In the genomic region with DNA sequence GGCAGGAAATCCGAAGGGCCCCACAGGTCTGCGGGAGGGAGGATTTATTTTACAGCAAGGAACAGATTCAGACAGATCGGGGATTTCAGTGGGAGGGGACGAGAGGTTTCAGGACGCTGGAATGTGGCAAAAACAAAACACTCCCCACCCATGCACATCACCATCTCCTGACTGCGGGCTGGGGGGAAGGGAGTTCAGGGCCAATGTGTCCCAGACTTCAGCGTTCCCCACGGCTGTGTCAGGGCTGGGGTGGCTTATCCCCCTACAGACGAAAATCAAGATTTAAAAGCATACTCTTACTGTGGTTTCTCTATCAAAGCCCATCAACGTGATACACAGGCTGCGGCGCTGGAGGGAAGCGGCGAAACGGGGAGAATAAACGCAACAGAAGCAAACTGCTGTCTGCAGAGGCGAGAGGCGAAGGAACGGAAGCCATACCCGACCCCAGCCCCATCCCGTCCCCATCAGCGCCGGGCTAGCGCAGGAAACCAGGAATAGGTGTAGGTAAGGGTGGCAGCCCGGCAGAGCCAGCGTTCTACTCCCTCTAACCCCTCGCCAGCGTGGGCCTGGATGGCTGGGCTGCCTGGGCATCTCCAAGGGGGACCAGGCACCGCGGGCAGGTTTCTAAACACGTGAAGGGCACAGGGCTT, we compare ENCODE assay signal across 8 cellular contexts. TPM values are rescaled to one million over a fixed set of nuclear protein-coding genes. Genes with fewer than 3 reads are reported as not detected.
DNase-seq lines count a peak whose midpoint lies in the region; ATAC-seq and TF ChIP-seq lines count a peak whose summit lies in the region.

No MANE protein-coding gene starts in this region.

- H3K4me3 ChIP-seq in neural progenitor cell, result peak overlapping the region; percentile 78

- no peaks in the 10 kb centered on the region for H3K36me3 ChIP-seq in neural progenitor cell

- H3K27me3 Mint-ChIP-seq in endothelial cell (ENCODE audit: unreplicated experiment) (peaks cover 28% of the 10 kb centered on the region), neural progenitor cell (ENCODE audit: insufficient read depth, low read depth) (peaks cover 6% of the 10 kb centered on the region)

- H3K27me3 ChIP-seq in neural progenitor cell, result peaks cover 92% of the 10 kb centered on the region

- no peak overlapping the region for H3K27ac Mint-ChIP-seq in endothelial cell (ENCODE audit: unreplicated experiment)
- peak overlapping the region; percentile 82 for H3K27ac Mint-ChIP-seq in neural progenitor cell

- H3K36me3 Mint-ChIP-seq in endothelial cell (ENCODE audit: low read depth, unreplicated experiment) (no peaks in the 10 kb centered on the region), neural progenitor cell (no peaks in the 10 kb centered on the region)

- H2AFZ ChIP-seq in neural progenitor cell (replicated peaks), result no peak overlapping the region

- no peaks in the 10 kb centered on the region for H3K79me2 ChIP-seq in neural progenitor cell (ENCODE audit: low read depth)

- peak overlapping the region; percentile 85 for H3K4me3 Mint-ChIP-seq in endothelial cell (ENCODE audit: unreplicated experiment)
- peak overlapping the region; percentile 95 for H3K4me3 Mint-ChIP-seq in neural progenitor cell

- H3K9me3 Mint-ChIP-seq in endothelial cell (ENCODE audit: unreplicated experiment) (no peaks in the 10 kb centered on the region), neural progenitor cell (no peaks in the 10 kb centered on the region)

- H3K4me1 Mint-ChIP-seq in endothelial cell (ENCODE audit: unreplicated experiment) (peaks cover 22% of the 10 kb centered on the region), neural progenitor cell (peaks cover 40% of the 10 kb centered on the region)

- peaks cover 25% of the 10 kb centered on the region for H3F3A ChIP-seq in neural progenitor cell (ENCODE audit: low read depth)

- H3K27ac ChIP-seq in neural progenitor cell, result no peak overlapping the region

- peak overlapping the region; percentile 95 for H3K4me2 ChIP-seq in neural progenitor cell

- DNase-seq in EL (peak; percentile 24), NCI-H526 treated with DMSO at 0.1 percent for 48 hours (lab: John Stamatoyannopoulos, UW) (peak; percentile 72), endothelial cell (ENCODE audit: low spot score) (peak; percentile 24), neural progenitor cell (ENCODE audit: low spot score) (peak; percentile 50), T1000 (lab: John Stamatoyannopoulos, UW) (no peak), GOT3 (lab: John Stamatoyannopoulos, UW) (no peak)
- no peak for DNase-seq in NK-92 treated with Interleukin-12 subunit alpha and Interleukin-12 subunit beta, amount 100 ng/mL, for 24 hours (lab: John Stamatoyannopoulos, UW)

- ATAC-seq in HG02588 (IDR thresholded peaks at IDR 0.05; ENCODE audit: unreplicated experiment), result no peak

- peaks cover 25% of the 10 kb centered on the region for H3K4me1 ChIP-seq in neural progenitor cell

- TF ChIP-seq CTCF in endothelial cell (IDR thresholded peaks at IDR 0.05; ENCODE audit: unreplicated experiment) (no peak), neural progenitor cell (IDR thresholded peaks at IDR 0.05) (no peak)

- H3K9ac ChIP-seq in neural progenitor cell, result no peak overlapping the region

- H4K20me1 ChIP-seq in neural progenitor cell (ENCODE audit: low read depth), result peaks cover 50% of the 10 kb centered on the region

- H3K9me3 ChIP-seq in neural progenitor cell (ENCODE audit: low read depth), result no peaks in the 10 kb centered on the region

RNA-seq across cellular contexts. Expression of a gene that starts 2.7 kb away (rescaled TPM):
- total RNA-seq in endothelial cell (ENCODE audit: unreplicated experiment) (1.8 TPM), neural progenitor cell (ENCODE audit: low replicate concordance) (5.1 and 16.6 TPM in 2 replicates)

Comparison
In these comparisons a context has a peak if more than half of its experiments do, and no peak if none do; other contexts are left out.
1. DNase-seq: peak in EL (single experiment), NCI-H526 treated with DMSO at 0.1 percent for 48 hours (single experiment), endothelial cell (single experiment) and neural progenitor cell (single experiment); none in T1000 (single experiment), GOT3 (single experiment) and NK-92 treated with Interleukin-12 subunit alpha and Interleukin-12 subunit beta, amount 100 ng/mL, for 24 hours (single experiment).